In genomic region chr6:149974394-149974793, GRCh38 we compare ENCODE assay signal across 14 cellular contexts. TPM values are rescaled to one million over a fixed set of nuclear protein-coding genes. Genes with fewer than 3 reads are reported as not detected.
DNase-seq lines count a peak whose midpoint lies in the region; ATAC-seq, FAIRE-seq and TF ChIP-seq lines count a peak whose summit lies in the region.
"Not testable (repeated sequence)": the region's sequence is repeated elsewhere in the genome, so short reads cannot be mapped to it uniquely, and the experiment has no call there.
"Had no signal": no experiment of that assay in that cellular context is flagged by ENCODE, and none has a peak within 500 bp of the region (broad histone marks: within the 10 kb centered on the region; RNA-seq: fewer than 3 reads in every experiment).

No MANE protein-coding gene starts in this region.

- H3K27me3 ChIP-seq in CD4-positive, CD25-positive, alpha-beta regulatory T cell (ENCODE audit: control insufficient read depth, insufficient read depth, low read length): peaks cover 21% of the 10 kb centered on the region
- H3K27me3 ChIP-seq in Karpas-422 (ENCODE audit: low read length): not testable (repeated sequence)
- peaks cover 13% of the 10 kb centered on the region for H3K27me3 ChIP-seq in bronchial epithelial cell (ENCODE audit: control insufficient read depth, insufficient read depth, low read length)

- H3K4me1 Mint-ChIP-seq in CD4-positive, CD25-positive, alpha-beta regulatory T cell; activated CD8-positive, alpha-beta T cell treated with anti-CD3 and anti-CD28 coated beads for 36 hours (ENCODE audit: low read depth); activated naive CD4-positive, alpha-beta T cell treated with anti-CD3 and anti-CD28 coated beads, Interleukin-2, amount 10 ng/mL, durations not matched to agents 7 days and 5 days; memory B cell; stimulated activated naive B cell treated with anti-CD40 and anti-IgM and Interleukin-4, amounts not matched to agents 10 μg/mL and 1 μg/mL and 100 μg/mL, for 72 hours: not testable (repeated sequence)

- H3K27ac ChIP-seq in CD4-positive, CD25-positive, alpha-beta regulatory T cell (ENCODE audit: insufficient read depth, low read length, poor library complexity, severe bottlenecking); Karpas-422 (ENCODE audit: low read length): not testable (repeated sequence)

- H3K4me1 ChIP-seq in CD4-positive, CD25-positive, alpha-beta regulatory T cell (ENCODE audit: control insufficient read depth, insufficient read depth, low read length, poor library complexity, severe bottlenecking); Karpas-422 (ENCODE audit: low read length): not testable (repeated sequence)

- H3K9me2 ChIP-seq in Karpas-422 (replicated peaks; ENCODE audit: insufficient read depth, low read length): not testable (repeated sequence)

- H3K27ac Mint-ChIP-seq in CD4-positive, CD25-positive, alpha-beta regulatory T cell; activated CD8-positive, alpha-beta T cell treated with anti-CD3 and anti-CD28 coated beads for 36 hours; activated naive CD4-positive, alpha-beta T cell treated with anti-CD3 and anti-CD28 coated beads, Interleukin-2, amount 10 ng/mL, durations not matched to agents 7 days and 5 days; memory B cell; stimulated activated naive B cell treated with anti-CD40 and anti-IgM and Interleukin-4, amounts not matched to agents 10 μg/mL and 1 μg/mL and 100 μg/mL, for 72 hours: not testable (repeated sequence)

- not testable (repeated sequence) for H3K79me2 ChIP-seq in Karpas-422 (ENCODE audit: low read length)

- peak; percentile 84 for FAIRE-seq in bronchial epithelial cell (lab: Jason Lieb, UNC)

- H3K36me3 ChIP-seq in CD4-positive, CD25-positive, alpha-beta regulatory T cell (ENCODE audit: control insufficient read depth, insufficient read depth, low read length); Karpas-422 (ENCODE audit: insufficient read depth, low read length); bronchial epithelial cell (ENCODE audit: control insufficient read depth, insufficient read depth, low read length): not testable (repeated sequence)

- H4K20me1 ChIP-seq in Karpas-422 (ENCODE audit: insufficient read depth, low read depth, low read length): not testable (repeated sequence)

- H3K4me3 Mint-ChIP-seq in CD4-positive, CD25-positive, alpha-beta regulatory T cell; activated CD8-positive, alpha-beta T cell treated with anti-CD3 and anti-CD28 coated beads for 36 hours; activated naive CD4-positive, alpha-beta T cell treated with anti-CD3 and anti-CD28 coated beads, Interleukin-2, amount 10 ng/mL, durations not matched to agents 7 days and 5 days; memory B cell; stimulated activated naive B cell treated with anti-CD40 and anti-IgM and Interleukin-4, amounts not matched to agents 10 μg/mL and 1 μg/mL and 100 μg/mL, for 72 hours: not testable (repeated sequence)

- H3K27me3 Mint-ChIP-seq in CD4-positive, CD25-positive, alpha-beta regulatory T cell: peaks cover 80% of the 10 kb centered on the region
- H3K27me3 Mint-ChIP-seq in activated CD8-positive, alpha-beta T cell treated with anti-CD3 and anti-CD28 coated beads for 36 hours: peaks cover 64% of the 10 kb centered on the region
- H3K27me3 Mint-ChIP-seq in activated naive CD4-positive, alpha-beta T cell treated with anti-CD3 and anti-CD28 coated beads, Interleukin-2, amount 10 ng/mL, durations not matched to agents 7 days and 5 days: peaks cover 85% of the 10 kb centered on the region
- H3K27me3 Mint-ChIP-seq in memory B cell: peaks cover 39% of the 10 kb centered on the region
- peaks cover 64 to 75% of the 10 kb centered on the region in 2 donors for H3K27me3 Mint-ChIP-seq in stimulated activated naive B cell treated with anti-CD40 and anti-IgM and Interleukin-4, amounts not matched to agents 10 μg/mL and 1 μg/mL and 100 μg/mL, for 72 hours

- not testable (repeated sequence) for H3K9me3 Mint-ChIP-seq in CD4-positive, CD25-positive, alpha-beta regulatory T cell; activated CD8-positive, alpha-beta T cell treated with anti-CD3 and anti-CD28 coated beads for 36 hours; activated naive CD4-positive, alpha-beta T cell treated with anti-CD3 and anti-CD28 coated beads, Interleukin-2, amount 10 ng/mL, durations not matched to agents 7 days and 5 days; memory B cell; stimulated activated naive B cell treated with anti-CD40 and anti-IgM and Interleukin-4, amounts not matched to agents 10 μg/mL and 1 μg/mL and 100 μg/mL, for 72 hours

- intact Hi-C loops in activated CD8-positive, alpha-beta T cell treated with anti-CD3 and anti-CD28 coated beads for 36 hours (cut with micrococcal nuclease): not testable (repeated sequence)

- H3K4me2 ChIP-seq in Karpas-422 (ENCODE audit: low read depth, low read length, poor library complexity, severe bottlenecking): not testable (repeated sequence)

- peak; percentile 47 to 50 for ATAC-seq in CD4-positive, CD25-positive, alpha-beta regulatory T cell (ENCODE audit: low read depth in 2 of 2)
- peak; percentile 81 for ATAC-seq in activated CD8-positive, alpha-beta T cell treated with anti-CD3 and anti-CD28 coated beads for 36 hours
- peak; percentile 74 for ATAC-seq in memory B cell (ENCODE audit: low read depth)
- peak; percentile 39 to 64 for ATAC-seq in stimulated activated naive B cell treated with anti-CD40 and anti-IgM and Interleukin-4, amounts not matched to agents 10 μg/mL and 1 μg/mL and 100 μg/mL, for 72 hours (replicated peaks)

- CTCF ChIA-PET in activated CD8-positive, alpha-beta T cell treated with anti-CD3 and anti-CD28 coated beads for 36 hours (lab: Charles Lee); activated naive CD4-positive, alpha-beta T cell treated with anti-CD3 and anti-CD28 coated beads, Interleukin-2, amount 10 ng/mL, durations not matched to agents 7 days and 5 days (lab: Charles Lee): not testable (repeated sequence)

- H3K9ac ChIP-seq in Karpas-422 (ENCODE audit: low read length): not testable (repeated sequence)

- H3K36me3 Mint-ChIP-seq in CD4-positive, CD25-positive, alpha-beta regulatory T cell; activated CD8-positive, alpha-beta T cell treated with anti-CD3 and anti-CD28 coated beads for 36 hours (ENCODE audit: low read depth); activated naive CD4-positive, alpha-beta T cell treated with anti-CD3 and anti-CD28 coated beads, Interleukin-2, amount 10 ng/mL, durations not matched to agents 7 days and 5 days; memory B cell; stimulated activated naive B cell treated with anti-CD40 and anti-IgM and Interleukin-4, amounts not matched to agents 10 μg/mL and 1 μg/mL and 100 μg/mL, for 72 hours: not testable (repeated sequence)

- not testable (repeated sequence) for DNase-seq in CD4-positive, CD25-positive, alpha-beta regulatory T cell; bronchial epithelial cell (ENCODE audit: low read depth); memory B cell (ENCODE audit: low spot score in 2 of 2); stimulated activated naive B cell treated with anti-CD40 and anti-IgM and Interleukin-4, amounts not matched to agents 10 μg/mL and 1 μg/mL and 100 μg/mL, for 72 hours
- DNase-seq in Karpas-422: peak; percentile 43
- peak; percentile 80 for DNase-seq in RPMI8226
- peak; percentile 23 for DNase-seq in activated CD8-positive, alpha-beta T cell treated with anti-CD3 and anti-CD28 coated beads for 36 hours
- DNase-seq in activated naive CD4-positive, alpha-beta T cell treated with anti-CD3 and anti-CD28 coated beads, Interleukin-2, amount 10 ng/mL, durations not matched to agents 7 days and 5 days: peak; percentile 34

- POLR2A ChIA-PET in activated CD8-positive, alpha-beta T cell treated with anti-CD3 and anti-CD28 coated beads for 36 hours (lab: Charles Lee): not testable (repeated sequence)

- H3K9me3 ChIP-seq in CD4-positive, CD25-positive, alpha-beta regulatory T cell (ENCODE audit: control insufficient read depth in 2 of 2, low read length in 2 of 2); Karpas-422 (ENCODE audit: low read length): not testable (repeated sequence)

- not testable (repeated sequence) for H3K4me3 ChIP-seq in CD4-positive, CD25-positive, alpha-beta regulatory T cell (ENCODE audit: low read depth, low read length); Karpas-422 (ENCODE audit: low read length); bronchial epithelial cell (ENCODE audit: low read depth, low read length)

- TF ChIP-seq CTCF in activated CD8-positive, alpha-beta T cell treated with anti-CD3 and anti-CD28 coated beads for 36 hours (IDR thresholded peaks at IDR 0.05); bronchial epithelial cell (IDR thresholded peaks at IDR 0.05; ENCODE audit: insufficient read depth, low read length, severe bottlenecking): not testable (repeated sequence)

- H2AFZ ChIP-seq in Karpas-422 (ENCODE audit: low read length): not testable (repeated sequence)

RNA-seq across cellular contexts. Expression of gene ULBP1, which starts 10.7 kb away (rescaled TPM):
- 0.64 TPM for total RNA-seq in CD4-positive, CD25-positive, alpha-beta regulatory T cell
- not detected for polyA plus RNA-seq in CD4-positive, CD25-positive, alpha-beta regulatory T cell
- 1.0 and 5.1 TPM in 2 replicates for total RNA-seq in Karpas-422 (2014; rRNA removed; shearing (Covaris generic); ENCODE audit: low replicate concordance)
- total RNA-seq in activated CD8-positive, alpha-beta T cell treated with anti-CD3 and anti-CD28 coated beads for 36 hours: 1 to 10 TPM; 2.5 to 2.7 TPM
- total RNA-seq in bronchial epithelial cell: 1.1 and 4.1 TPM in 2 replicates
- total RNA-seq: HT1080 had no signal
- polyA plus RNA-seq: CD8-positive, alpha-beta memory T cell had no signal

RNA-seq across cellular contexts. Expression of gene ULBP2, which starts 32.6 kb away (rescaled TPM):
- 9.7 TPM for total RNA-seq in CD4-positive, CD25-positive, alpha-beta regulatory T cell
- under 1 TPM in 1 of 4 donors, not detected in 3; 0.13 TPM for polyA plus RNA-seq in CD4-positive, CD25-positive, alpha-beta regulatory T cell
- total RNA-seq in Karpas-422 (2014; rRNA removed; shearing (Covaris generic); ENCODE audit: low replicate concordance): 0.56 and 0.76 TPM in 2 replicates
- total RNA-seq in activated CD8-positive, alpha-beta T cell treated with anti-CD3 and anti-CD28 coated beads for 36 hours: under 1 TPM; 0.38 to 0.67 TPM
- total RNA-seq in bronchial epithelial cell: 2.4 and 12.2 TPM in 2 replicates
- total RNA-seq: H7 had no signal

RNA-seq across cellular contexts. Expression of gene RAET1L, which starts 50.9 kb away (rescaled TPM):
- total RNA-seq in CD4-positive, CD25-positive, alpha-beta regulatory T cell: not detected
- not detected for polyA plus RNA-seq in CD4-positive, CD25-positive, alpha-beta regulatory T cell
- total RNA-seq in Karpas-422 (2014; rRNA removed; shearing (Covaris generic); ENCODE audit: low replicate concordance): not detected in 2 replicates
- total RNA-seq in activated CD8-positive, alpha-beta T cell treated with anti-CD3 and anti-CD28 coated beads for 36 hours: not detected
- 0.79 and 20.4 TPM in 2 replicates for total RNA-seq in bronchial epithelial cell
- total RNA-seq: A673; CD8-positive, alpha-beta memory T cell; H7; HFFc6; HT1080 had no signal
- polyA plus RNA-seq: AG04450; CD8-positive, alpha-beta memory T cell had no signal

RNA-seq across cellular contexts. Expression of gene RAET1G, which starts 51.5 kb away (rescaled TPM):
- total RNA-seq in CD4-positive, CD25-positive, alpha-beta regulatory T cell: 0.76 TPM
- polyA plus RNA-seq in CD4-positive, CD25-positive, alpha-beta regulatory T cell: not detected
- not detected in 2 replicates for total RNA-seq in Karpas-422 (2014; rRNA removed; shearing (Covaris generic); ENCODE audit: low replicate concordance)
- not detected for total RNA-seq in activated CD8-positive, alpha-beta T cell treated with anti-CD3 and anti-CD28 coated beads for 36 hours
- 26.6 and 45.0 TPM in 2 replicates for total RNA-seq in bronchial epithelial cell
- total RNA-seq: CD8-positive, alpha-beta memory T cell; H7 had no signal
- polyA plus RNA-seq: CD8-positive, alpha-beta memory T cell had no signal
